ENCODE assay signal across 11 cellular contexts in the genomic region with DNA sequence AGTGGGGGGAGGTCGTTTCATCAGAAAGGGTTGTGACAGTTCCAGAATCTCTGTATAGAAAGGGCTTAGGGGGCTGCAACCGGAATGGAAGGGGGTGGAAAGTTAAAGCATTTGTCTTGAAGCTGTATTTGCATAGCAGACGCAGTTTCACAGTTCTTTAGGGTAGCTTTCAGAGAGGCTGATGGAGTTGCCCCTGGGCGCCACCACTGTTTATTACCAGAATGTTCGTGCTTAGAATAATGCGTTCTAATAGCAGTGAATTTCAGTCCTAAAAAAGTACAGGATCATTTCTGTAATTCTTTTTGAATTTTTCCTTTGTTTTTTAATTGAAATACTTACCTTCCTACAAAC. TPM values are rescaled to one million over a fixed set of nuclear protein-coding genes. Genes with fewer than 3 reads are reported as not detected.
A peak's percentile ranks its signal among the peaks of the same experiment; 100 is the strongest.
DNase-seq lines count a peak whose midpoint lies in the region; ATAC-seq lines count a peak whose summit lies in the region.
"Had no signal": no experiment of that assay in that cellular context is flagged by ENCODE, and none has a peak within 500 bp of the region (broad histone marks: within the 10 kb centered on the region; RNA-seq: fewer than 3 reads in every experiment).

No MANE protein-coding gene starts in this region.

- peaks cover 36% of the 10 kb centered on the region for H3K4me1 Mint-ChIP-seq in activated T-helper 1 cell treated with anti-CD3 and anti-CD28 coated beads, Interleukin-12 subunit alpha, Interleukin-12 subunit beta, Interleukin-2, Interleukin-4 antibody, amounts not matched to agents 30 ng/mL and 10 ng/mL and 1 ng/mL, durations not matched to agents 14 hours and 24 hours and 36 hours (ENCODE audit: low read depth)
- peaks cover 8 to 14% (median 13%) of the 10 kb centered on the region in 3 donors for H3K4me1 Mint-ChIP-seq in naive B cell

- H3K27ac ChIP-seq in HUES64 (ENCODE audit: low read depth, low read length) = no peak overlapping the region
- H3K27ac ChIP-seq: skin epidermis had no signal

- no peaks in the 10 kb centered on the region for H3K9me3 ChIP-seq in HUES64 (ENCODE audit: insufficient read depth, low read depth, low read length)

- no peak for ATAC-seq in naive B cell (ENCODE audit: low read depth in 2 of 2)
- ATAC-seq in HG03045 (IDR thresholded peaks at IDR 0.05; ENCODE audit: unreplicated experiment) = no peak

- H3K27ac Mint-ChIP-seq in activated T-helper 1 cell treated with anti-CD3 and anti-CD28 coated beads, Interleukin-12 subunit alpha, Interleukin-12 subunit beta, Interleukin-2, Interleukin-4 antibody, amounts not matched to agents 30 ng/mL and 10 ng/mL and 1 ng/mL, durations not matched to agents 14 hours and 24 hours and 36 hours = peak overlapping the region; percentile 98
- H3K27ac Mint-ChIP-seq in naive B cell = no peak overlapping the region

- H3K36me3 Mint-ChIP-seq in activated T-helper 1 cell treated with anti-CD3 and anti-CD28 coated beads, Interleukin-12 subunit alpha, Interleukin-12 subunit beta, Interleukin-2, Interleukin-4 antibody, amounts not matched to agents 30 ng/mL and 10 ng/mL and 1 ng/mL, durations not matched to agents 14 hours and 24 hours and 36 hours (ENCODE audit: low read depth) = peaks cover 18% of the 10 kb centered on the region
- peaks cover 0 to 5% of the 10 kb centered on the region in 2 donors for H3K36me3 Mint-ChIP-seq in naive B cell

- peaks cover 15% of the 10 kb centered on the region; the same call in 1 of the 2 replicates for H3K4me1 ChIP-seq in HUES64 (ENCODE audit: insufficient read depth, low read length)

- peak; percentile 6 for DNase-seq in ELR (ENCODE audit: low read depth)
- DNase-seq in activated T-helper 1 cell treated with anti-CD3 and anti-CD28 coated beads, Interleukin-12 subunit alpha, Interleukin-12 subunit beta, Interleukin-2, Interleukin-4 antibody, amounts not matched to agents 30 ng/mL and 10 ng/mL and 1 ng/mL, durations not matched to agents 14 hours and 24 hours and 36 hours (ENCODE audit: low spot score) = no peak
- no peak for DNase-seq in naive B cell
- DNase-seq in NCI-H774 (lab: John Stamatoyannopoulos, UW) = no peak
- DNase-seq in HuH-7.5 (ENCODE audit: low spot score) = no peak
- no peak for DNase-seq in cerebellum (ENCODE audit: low spot score)
- DNase-seq: MV-4-11, substantia nigra had no signal

- H3K27me3 Mint-ChIP-seq in activated T-helper 1 cell treated with anti-CD3 and anti-CD28 coated beads, Interleukin-12 subunit alpha, Interleukin-12 subunit beta, Interleukin-2, Interleukin-4 antibody, amounts not matched to agents 30 ng/mL and 10 ng/mL and 1 ng/mL, durations not matched to agents 14 hours and 24 hours and 36 hours (ENCODE audit: insufficient read depth) = no peaks in the 10 kb centered on the region
- H3K27me3 Mint-ChIP-seq in naive B cell = no peaks in the 10 kb centered on the region

- no peaks in the 10 kb centered on the region for H3K9me3 Mint-ChIP-seq in activated T-helper 1 cell treated with anti-CD3 and anti-CD28 coated beads, Interleukin-12 subunit alpha, Interleukin-12 subunit beta, Interleukin-2, Interleukin-4 antibody, amounts not matched to agents 30 ng/mL and 10 ng/mL and 1 ng/mL, durations not matched to agents 14 hours and 24 hours and 36 hours
- no peaks in the 10 kb centered on the region for H3K9me3 Mint-ChIP-seq in naive B cell

- no peaks in the 10 kb centered on the region for H3K27me3 ChIP-seq in HUES64 (ENCODE audit: insufficient read depth, low read length)

- intact Hi-C loops in activated T-helper 1 cell treated with anti-CD3 and anti-CD28 coated beads, Interleukin-12 subunit alpha, Interleukin-12 subunit beta, Interleukin-2, Interleukin-4 antibody, amounts not matched to agents 30 ng/mL and 10 ng/mL and 1 ng/mL, durations not matched to agents 14 hours and 24 hours and 36 hours (cut with micrococcal nuclease) = loop anchor here (5.0 kb wide), 1 partner anchor 33 kb away; no protein-coding TSS in a partner anchor

- H3K4me3 ChIP-seq in HUES64 (ENCODE audit: low read length) = peak overlapping the region; percentile 85

- H3K4me3 Mint-ChIP-seq in activated T-helper 1 cell treated with anti-CD3 and anti-CD28 coated beads, Interleukin-12 subunit alpha, Interleukin-12 subunit beta, Interleukin-2, Interleukin-4 antibody, amounts not matched to agents 30 ng/mL and 10 ng/mL and 1 ng/mL, durations not matched to agents 14 hours and 24 hours and 36 hours = peak overlapping the region; percentile 97
- H3K4me3 Mint-ChIP-seq in naive B cell = peak overlapping the region in 5 of 8 donors; percentile 30 to 99 (median 97)

- 55% methylated on average over 6 of the region's 6 CpGs for WGBS in HUES64

- peak overlapping the region; percentile 88 for H3K9ac ChIP-seq in HUES64 (ENCODE audit: low read depth, low read length)

- H3K36me3 ChIP-seq in HUES64 (ENCODE audit: insufficient read depth, low read length) = peaks cover 51% of the 10 kb centered on the region

RNA-seq across cellular contexts. Expression of gene EXO1, which starts 1.3 kb away (rescaled TPM):
- 26.7 TPM for polyA plus RNA-seq in HUES64 (2013, experiment 1 of 2)
- 26.8 TPM for polyA plus RNA-seq in HUES64 (2013, experiment 2 of 2)
- total RNA-seq in activated T-helper 1 cell treated with anti-CD3 and anti-CD28 coated beads, Interleukin-12 subunit alpha, Interleukin-12 subunit beta, Interleukin-2, Interleukin-4 antibody, amounts not matched to agents 30 ng/mL and 10 ng/mL and 1 ng/mL, durations not matched to agents 14 hours and 24 hours and 36 hours = 52.2 and 58.0 TPM in 2 replicates
- polyA plus RNA-seq in naive B cell (ENCODE audit: low read depth in 6 of 6) = 1 to 10 TPM in 1 of 6 donors, under 1 TPM in 3, not detected in 2; 0.44 to 2.7 (median 0.79) TPM
- 9.0 TPM for total RNA-seq in cerebellum
